ENCODE assay signal across 26 cellular contexts in genomic region chr19:37885392-37885791, GRCh38. TPM values are rescaled to one million over a fixed set of nuclear protein-coding genes. Genes with fewer than 3 reads are reported as not detected.
"Had no signal": no experiment of that assay in that cellular context is flagged by ENCODE, and none has a peak within 500 bp of the region (broad histone marks: within the 10 kb centered on the region; RNA-seq: fewer than 3 reads in every experiment).

No MANE protein-coding gene starts in this region.

- H3K4me3 ChIP-seq: colonic mucosa, heart left ventricle, mucosa of descending colon, tibial artery, upper lobe of left lung, uterus had no signal

- H3K27me3 ChIP-seq: colonic mucosa, neutrophil, upper lobe of left lung, uterus had no signal

- H3K4me3 Mint-ChIP-seq: naive thymus-derived CD8-positive, alpha-beta T cell; stimulated activated effector memory CD8-positive, alpha-beta T cell treated with anti-CD3 and anti-CD28 coated beads, Interleukin-12 subunit alpha, Interleukin-12 subunit beta, amount 100 ng/mL, for 72 hours; stimulated activated naive CD8-positive, alpha-beta T cell treated with anti-CD3 and anti-CD28 coated beads, Interleukin-15, Interleukin-2, amounts not matched to agents 100 ng/mL and 50 ng/mL, for 24 hours had no signal

- H3K36me3 ChIP-seq: colonic mucosa, heart left ventricle, neutrophil, tibial artery, upper lobe of left lung, uterus had no signal

- DNase-seq: colonic mucosa; dermis blood vessel endothelial cell; erythroblast; heart left ventricle; hippocampal formation; mucosa of descending colon; naive thymus-derived CD8-positive, alpha-beta T cell; right cardiac atrium; stimulated activated CD4-positive, alpha-beta T cell treated with anti-CD3 and anti-CD28 coated beads, Interleukin-4, amount 100 ng/mL, for 1 hour; stimulated activated CD8-positive, alpha-beta memory T cell treated with anti-CD3 and anti-CD28 coated beads, Interleukin-4, amount 100 ng/mL, for 48 hours; tibial artery; upper lobe of left lung; uterus had no signal

- H3K27me3 Mint-ChIP-seq: naive thymus-derived CD8-positive, alpha-beta T cell had no signal

- H3K27ac Mint-ChIP-seq: naive thymus-derived CD8-positive, alpha-beta T cell; stimulated activated effector memory CD8-positive, alpha-beta T cell treated with anti-CD3 and anti-CD28 coated beads, Interleukin-12 subunit alpha, Interleukin-12 subunit beta, amount 100 ng/mL, for 72 hours; stimulated activated naive CD8-positive, alpha-beta T cell treated with anti-CD3 and anti-CD28 coated beads, Interleukin-15, Interleukin-2, amounts not matched to agents 100 ng/mL and 50 ng/mL, for 24 hours had no signal

- FAIRE-seq: endothelial cell of umbilical vein, frontal cortex, islet of Langerhans had no signal

- H3K27ac ChIP-seq: colonic mucosa, heart left ventricle, neutrophil, tibial artery, upper lobe of left lung, uterus had no signal

- H3K4me1 Mint-ChIP-seq: naive thymus-derived CD8-positive, alpha-beta T cell; stimulated activated effector memory CD8-positive, alpha-beta T cell treated with anti-CD3 and anti-CD28 coated beads, Interleukin-12 subunit alpha, Interleukin-12 subunit beta, amount 100 ng/mL, for 72 hours had no signal

- H3K4me1 ChIP-seq: colonic mucosa, heart left ventricle, tibial artery, upper lobe of left lung, uterus had no signal

- H3K36me3 Mint-ChIP-seq: stimulated activated effector memory CD8-positive, alpha-beta T cell treated with anti-CD3 and anti-CD28 coated beads, Interleukin-12 subunit alpha, Interleukin-12 subunit beta, amount 100 ng/mL, for 72 hours had no signal

- ATAC-seq: heart left ventricle; left lobe of liver; mucosa of descending colon; naive thymus-derived CD8-positive, alpha-beta T cell; right cardiac atrium; stimulated activated effector memory CD8-positive, alpha-beta T cell treated with anti-CD3 and anti-CD28 coated beads, Interleukin-12 subunit alpha, Interleukin-12 subunit beta, amount 100 ng/mL, for 72 hours had no signal

- H3K9me3 ChIP-seq: colonic mucosa, mucosa of descending colon, neutrophil, uterus had no signal

RNA-seq across cellular contexts. Expression of gene WDR87, which starts 21.0 kb away (rescaled TPM):
- total RNA-seq: colonic mucosa; dermis blood vessel endothelial cell; endothelial cell of umbilical vein; frontal cortex; glomerular endothelial cell; heart left ventricle; left lobe of liver; lower leg skin; mucosa of descending colon; naive thymus-derived CD8-positive, alpha-beta T cell; osteoblast; pulmonary artery endothelial cell; right cardiac atrium; temporal lobe; upper lobe of left lung; uterus had no signal
- polyA plus RNA-seq: endothelial cell of umbilical vein; heart left ventricle; naive thymus-derived CD8-positive, alpha-beta T cell; neural cell; right cardiac atrium had no signal
